32 cellular contexts compared by ENCODE assay signal in the genomic region with DNA sequence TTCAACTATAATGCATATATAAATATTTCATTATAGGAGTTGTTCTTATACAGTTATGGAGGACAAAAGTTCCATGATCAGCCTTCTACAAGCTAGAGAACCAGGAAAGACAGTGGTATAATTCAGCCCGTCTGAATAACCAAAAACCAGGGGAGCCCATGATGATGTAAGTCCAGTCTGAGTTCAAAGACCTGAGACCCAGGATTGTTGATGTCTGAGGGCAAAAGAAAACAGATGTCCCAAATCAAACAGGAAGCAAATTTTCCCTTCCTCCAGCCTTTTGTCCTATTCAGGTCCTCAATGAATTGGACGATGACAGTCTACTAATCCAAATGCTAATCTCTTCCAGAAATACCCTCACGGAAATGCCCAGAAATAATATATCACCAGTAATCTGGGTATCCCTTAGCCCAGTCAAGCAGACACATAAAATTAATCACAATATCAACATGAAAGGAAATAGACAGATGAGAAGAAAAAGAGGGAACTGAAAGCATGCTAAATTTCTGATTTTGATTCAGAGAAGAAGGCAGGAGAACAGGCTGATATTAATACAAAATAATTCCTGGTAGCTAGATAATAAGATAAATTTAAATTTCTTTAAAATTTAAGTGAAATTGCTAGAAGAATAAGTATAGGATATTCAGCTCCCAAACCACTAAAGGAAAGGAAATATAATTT.
"Had no signal": no experiment of that assay in that cellular context is flagged by ENCODE, and none has a peak within 500 bp of the region (broad histone marks: within the 10 kb centered on the region; RNA-seq: fewer than 3 reads in every experiment).

No MANE protein-coding gene starts in this region.

- H3K4me1 ChIP-seq: esophagus squamous epithelium, prostate gland had no signal

- H3K4me1 Mint-ChIP-seq: activated CD4-positive, alpha-beta T cell treated with anti-CD3 and anti-CD28 coated beads for 36 hours; activated CD8-positive, alpha-beta memory T cell treated with anti-CD3 and anti-CD28 coated beads, Interleukin-2, amount 10 ng/mL, durations not matched to agents 7 days and 5 days; endodermal cell; nephron progenitor cell; stimulated activated effector memory CD8-positive, alpha-beta T cell treated with anti-CD3 and anti-CD28 coated beads, Interleukin-12 subunit alpha, Interleukin-12 subunit beta, amount 100 ng/mL, for 72 hours had no signal

- H3K36me3 ChIP-seq: cardiac muscle cell, esophagus squamous epithelium, neutrophil, pancreas, prostate gland, thoracic aorta had no signal

- H3K4me3 Mint-ChIP-seq: activated CD4-positive, alpha-beta T cell treated with anti-CD3 and anti-CD28 coated beads for 36 hours; activated CD8-positive, alpha-beta memory T cell treated with anti-CD3 and anti-CD28 coated beads, Interleukin-2, amount 10 ng/mL, durations not matched to agents 7 days and 5 days; activated CD8-positive, alpha-beta T cell treated with anti-CD3 and anti-CD28 coated beads, Interleukin-2, amount 10 ng/mL, durations not matched to agents 7 days and 5 days; activated naive CD8-positive, alpha-beta T cell; activated T-cell treated with anti-CD3 and anti-CD28 coated beads, Interleukin-2, amount 50 U/mL, for 72 hours; endodermal cell; naive B cell; nephron progenitor cell; stimulated activated effector memory CD8-positive, alpha-beta T cell treated with anti-CD3 and anti-CD28 coated beads, Interleukin-12 subunit alpha, Interleukin-12 subunit beta, amount 100 ng/mL, for 72 hours; stimulated activated naive CD8-positive, alpha-beta T cell treated with anti-CD3 and anti-CD28 coated beads, Interleukin-15, Interleukin-2, amounts not matched to agents 100 ng/mL and 50 ng/mL, for 24 hours had no signal

- H3K27ac ChIP-seq: body of pancreas, cardiac muscle cell, epithelial cell of prostate, esophagus squamous epithelium, neutrophil, pancreas, prostate gland had no signal

- H3K9me3 ChIP-seq: body of pancreas, esophagus squamous epithelium, neutrophil, pancreas, prostate gland, thoracic aorta had no signal

- H3K27me3 ChIP-seq: body of pancreas, cardiac muscle cell, esophagus squamous epithelium, neutrophil, pancreas had no signal

- H3K9me3 Mint-ChIP-seq: activated T-cell treated with anti-CD3 and anti-CD28 coated beads, Interleukin-2, amount 50 U/mL, for 72 hours; endodermal cell; stimulated activated effector memory CD8-positive, alpha-beta T cell treated with anti-CD3 and anti-CD28 coated beads, Interleukin-12 subunit alpha, Interleukin-12 subunit beta, amount 100 ng/mL, for 72 hours; stimulated activated naive CD8-positive, alpha-beta T cell treated with anti-CD3 and anti-CD28 coated beads, Interleukin-15, Interleukin-2, amounts not matched to agents 100 ng/mL and 50 ng/mL, for 24 hours had no signal

- H3K27ac Mint-ChIP-seq: activated CD4-positive, alpha-beta T cell treated with anti-CD3 and anti-CD28 coated beads for 36 hours; activated CD8-positive, alpha-beta memory T cell treated with anti-CD3 and anti-CD28 coated beads, Interleukin-2, amount 10 ng/mL, durations not matched to agents 7 days and 5 days; activated CD8-positive, alpha-beta T cell treated with anti-CD3 and anti-CD28 coated beads, Interleukin-2, amount 10 ng/mL, durations not matched to agents 7 days and 5 days; activated naive CD8-positive, alpha-beta T cell; activated T-cell treated with anti-CD3 and anti-CD28 coated beads, Interleukin-2, amount 50 U/mL, for 72 hours; endodermal cell; nephron progenitor cell; stimulated activated effector memory CD8-positive, alpha-beta T cell treated with anti-CD3 and anti-CD28 coated beads, Interleukin-12 subunit alpha, Interleukin-12 subunit beta, amount 100 ng/mL, for 72 hours; stimulated activated naive CD8-positive, alpha-beta T cell treated with anti-CD3 and anti-CD28 coated beads, Interleukin-15, Interleukin-2, amounts not matched to agents 100 ng/mL and 50 ng/mL, for 24 hours had no signal

- H3K4me3 ChIP-seq: body of pancreas, cardiac muscle cell, esophagus squamous epithelium, pancreas, prostate gland, skin epidermis, thoracic aorta had no signal

- DNase-seq: activated CD4-positive, alpha-beta T cell treated with anti-CD3 and anti-CD28 coated beads for 36 hours; activated CD4-positive, CD25-positive, alpha-beta regulatory T cell; activated CD8-positive, alpha-beta memory T cell treated with anti-CD3 and anti-CD28 coated beads, Interleukin-2, amount 10 ng/mL, durations not matched to agents 7 days and 5 days; activated CD8-positive, alpha-beta T cell treated with anti-CD3 and anti-CD28 coated beads, Interleukin-2, amount 10 ng/mL, durations not matched to agents 7 days and 5 days; activated naive CD4-positive, alpha-beta T cell; activated T-cell treated with anti-CD3 and anti-CD28 coated beads, Interleukin-2, amount 50 U/mL, for 72 hours; anterior cingulate cortex; body of pancreas; cortex of kidney; endodermal cell; esophagus squamous epithelium; glutamatergic neuron; left cardiac atrium; left ventricle myocardium superior; naive B cell; nephron progenitor cell; pancreas; retina; stimulated activated CD4-positive, alpha-beta T cell treated with anti-CD3 and anti-CD28 coated beads, Interleukin-4, amount 100 ng/mL, for 24 hours had no signal

- H3K27me3 Mint-ChIP-seq: activated CD4-positive, alpha-beta T cell treated with anti-CD3 and anti-CD28 coated beads for 36 hours had no signal

- H3K36me3 Mint-ChIP-seq: activated CD8-positive, alpha-beta memory T cell treated with anti-CD3 and anti-CD28 coated beads, Interleukin-2, amount 10 ng/mL, durations not matched to agents 7 days and 5 days; activated naive CD8-positive, alpha-beta T cell; naive B cell; stimulated activated effector memory CD8-positive, alpha-beta T cell treated with anti-CD3 and anti-CD28 coated beads, Interleukin-12 subunit alpha, Interleukin-12 subunit beta, amount 100 ng/mL, for 72 hours had no signal

- FAIRE-seq: frontal cortex, keratinocyte, pancreas, urothelium cell line had no signal

- ATAC-seq: activated CD4-positive, alpha-beta T cell treated with anti-CD3 and anti-CD28 coated beads for 36 hours; activated CD8-positive, alpha-beta memory T cell treated with anti-CD3 and anti-CD28 coated beads, Interleukin-2, amount 10 ng/mL, durations not matched to agents 7 days and 5 days; activated CD8-positive, alpha-beta T cell treated with anti-CD3 and anti-CD28 coated beads, Interleukin-2, amount 10 ng/mL, durations not matched to agents 7 days and 5 days; activated T-cell treated with anti-CD3 and anti-CD28 coated beads, Interleukin-2, amount 50 U/mL, for 72 hours; body of pancreas; left ventricle myocardium superior; sciatic nerve; stimulated activated effector memory CD8-positive, alpha-beta T cell treated with anti-CD3 and anti-CD28 coated beads, Interleukin-12 subunit alpha, Interleukin-12 subunit beta, amount 100 ng/mL, for 72 hours had no signal
